ENCODE assay signal across 17 cellular contexts in genomic region chr1:230798491-230798890, GRCh38. TPM values are rescaled to one million over a fixed set of nuclear protein-coding genes. Genes with fewer than 3 reads are reported as not detected.
DNase-seq lines count a peak whose midpoint lies in the region; ATAC-seq and TF ChIP-seq lines count a peak whose summit lies in the region.
"Had no signal": no experiment of that assay in that cellular context is flagged by ENCODE, and none has a peak within 500 bp of the region (broad histone marks: within the 10 kb centered on the region; RNA-seq: fewer than 3 reads in every experiment).

No MANE protein-coding gene starts in this region.

- H3K9ac ChIP-seq in endodermal cell (ENCODE audit: extremely low read depth, low read length, poor library complexity, severe bottlenecking) (no peak overlapping the region), mammary epithelial cell (ENCODE audit: insufficient read depth, low read length) (no peak overlapping the region)

- H3K9me3 ChIP-seq in endodermal cell (ENCODE audit: control insufficient read depth, low read length) (no peaks in the 10 kb centered on the region), mammary epithelial cell (replicated peaks; ENCODE audit: insufficient read depth, low read length) (no peaks in the 10 kb centered on the region)
- H3K9me3 ChIP-seq: A549, BE2C, SJCRH30 had no signal

- H3K4me3 Mint-ChIP-seq in brain (no peak overlapping the region), endodermal cell (no peak overlapping the region), neural crest cell (no peak overlapping the region)
- H3K4me3 Mint-ChIP-seq in stimulated activated effector memory CD8-positive, alpha-beta T cell treated with anti-CD3 and anti-CD28 coated beads, Interleukin-12 subunit alpha, Interleukin-12 subunit beta, amount 100 ng/mL, for 72 hours, result no peak overlapping the region

- no peaks in the 10 kb centered on the region for H3K79me2 ChIP-seq in mammary epithelial cell (ENCODE audit: insufficient read depth, low read length)

- H4K20me1 ChIP-seq in mammary epithelial cell (ENCODE audit: insufficient read depth, low read length), result no peaks in the 10 kb centered on the region

- H3K4me3 ChIP-seq in endodermal cell (ENCODE audit: low read length) (no peak overlapping the region), mammary epithelial cell (replicated peaks in 1 of 3; ENCODE audit: insufficient read depth in 1 of 3, low read depth in 2 of 3, low read length in 3 of 3) (no peak overlapping the region)
- H3K4me3 ChIP-seq: A549, K562, SJCRH30 had no signal

- peak overlapping the region; percentile 45 to 88 (median 54) for H3K27ac Mint-ChIP-seq in brain
- H3K27ac Mint-ChIP-seq in endodermal cell, result no peak overlapping the region
- peak overlapping the region; percentile 40 for H3K27ac Mint-ChIP-seq in neural crest cell (ENCODE audit: unreplicated experiment)
- H3K27ac Mint-ChIP-seq in stimulated activated effector memory CD8-positive, alpha-beta T cell treated with anti-CD3 and anti-CD28 coated beads, Interleukin-12 subunit alpha, Interleukin-12 subunit beta, amount 100 ng/mL, for 72 hours, result no peak overlapping the region

- intact Hi-C loops in mammary epithelial cell (cut with micrococcal nuclease), result loop anchor here (1.0 to 10.0 kb wide), 6 partner anchors 119 to 794 kb away; partner anchors contain the start of genes ARV1, EXOC8 and SPRTN

- peaks cover 4% of the 10 kb centered on the region for H3K4me1 ChIP-seq in endodermal cell (ENCODE audit: control insufficient read depth, insufficient read depth, low read length)
- no peaks in the 10 kb centered on the region for H3K4me1 ChIP-seq in mammary epithelial cell (ENCODE audit: insufficient read depth, low read length)
- H3K4me1 ChIP-seq: A549, BE2C had no signal

- no peak overlapping the region for H3K4me2 ChIP-seq in mammary epithelial cell (ENCODE audit: insufficient read depth, low read depth, low read length)
- H3K4me2 ChIP-seq: A549 had no signal

- DNase-seq in endodermal cell, result peak; percentile 22
- DNase-seq in neural crest cell (ENCODE audit: low read depth, low spot score), result no peak
- no peak for DNase-seq in substantia nigra (lab: John Stamatoyannopoulos, UW)
- DNase-seq in stimulated activated effector memory CD8-positive, alpha-beta T cell treated with anti-CD3 and anti-CD28 coated beads, Interleukin-12 subunit alpha, Interleukin-12 subunit beta, amount 100 ng/mL, for 72 hours (ENCODE audit: low spot score in 2 of 2), result no peak
- DNase-seq in NCI-H748 (lab: John Stamatoyannopoulos, UW; ENCODE audit: unreplicated experiment), result no peak
- DNase-seq in mammary epithelial cell, result no peak
- DNase-seq: DMS79, NCI-H1417 treated with DMSO at 0.1 percent for 48 hours, NCI-H226 had no signal

- dilution Hi-C loops in mammary epithelial cell (cut with HindIII; ENCODE audit: low sequenced_read_pairs), result no loop called here

- H3K36me3 Mint-ChIP-seq in brain, result peaks cover 3% of the 10 kb centered on the region
- no peaks in the 10 kb centered on the region for H3K36me3 Mint-ChIP-seq in endodermal cell (ENCODE audit: low read depth)
- H3K36me3 Mint-ChIP-seq in neural crest cell (ENCODE audit: low read depth), result no peaks in the 10 kb centered on the region
- no peaks in the 10 kb centered on the region for H3K36me3 Mint-ChIP-seq in stimulated activated effector memory CD8-positive, alpha-beta T cell treated with anti-CD3 and anti-CD28 coated beads, Interleukin-12 subunit alpha, Interleukin-12 subunit beta, amount 100 ng/mL, for 72 hours

- CTCF ChIA-PET in mammary epithelial cell (lab: Charles Lee; ENCODE audit: low non-redundant PET), result interaction anchor here (0.6 kb wide), 3 partner anchors 9 to 42 kb away, joined by 3 read pairs; no protein-coding TSS in a partner anchor

- H3K9me3 Mint-ChIP-seq in brain (no peaks in the 10 kb centered on the region), endodermal cell (no peaks in the 10 kb centered on the region), neural crest cell (no peaks in the 10 kb centered on the region)
- H3K9me3 Mint-ChIP-seq in stimulated activated effector memory CD8-positive, alpha-beta T cell treated with anti-CD3 and anti-CD28 coated beads, Interleukin-12 subunit alpha, Interleukin-12 subunit beta, amount 100 ng/mL, for 72 hours, result no peaks in the 10 kb centered on the region

- no peak for TF ChIP-seq CTCF in brain (conservative IDR thresholded peaks at IDR 0.05)
- no peak for TF ChIP-seq CTCF in endodermal cell (conservative IDR thresholded peaks at IDR 0.05)
- no peak for TF ChIP-seq CTCF in neural crest cell (conservative IDR thresholded peaks at IDR 0.05)
- TF ChIP-seq CTCF in mammary epithelial cell (conservative IDR thresholded peaks at IDR 0.05 in 1 of 2, IDR thresholded peaks at IDR 0.05 in 1 of 2; ENCODE audit: extremely low read depth in 1 of 2, insufficient read depth in 1 of 2, low read depth in 1 of 2, low read length in 2 of 2), result no peak

- no peaks in the 10 kb centered on the region for H3K36me3 ChIP-seq in endodermal cell (ENCODE audit: control insufficient read depth, insufficient read depth, low read length)
- no peaks in the 10 kb centered on the region for H3K36me3 ChIP-seq in mammary epithelial cell (ENCODE audit: insufficient read depth, low read length)
- H3K36me3 ChIP-seq: BE2C, SJCRH30 had no signal

- no peaks in the 10 kb centered on the region for H3K27me3 ChIP-seq in endodermal cell (ENCODE audit: control insufficient read depth, insufficient read depth, low read length, poor library complexity, severe bottlenecking)
- H3K27me3 ChIP-seq in mammary epithelial cell (ENCODE audit: insufficient read depth, low read length), result no peaks in the 10 kb centered on the region
- H3K27me3 ChIP-seq: SJCRH30 had no signal

- in situ Hi-C loops in mammary epithelial cell (cut with MboI; ENCODE audit: low sequenced_read_pairs in 2 of 2), result loop anchor here (10.0 to 25.0 kb wide), 2 partner anchors 406 to 414 kb away; no protein-coding TSS in a partner anchor

- no TSS peak for BruUV-seq in mammary epithelial cell (replicated peaks; lab: Mats Ljungman, UMichigan)

- no peak overlapping the region for H2AFZ ChIP-seq in mammary epithelial cell (ENCODE audit: low read depth, low read length)

- WGBS in endodermal cell (ENCODE audit: insufficient coverage in 1 of 2, insufficient read length in 1 of 2), 2 experiments, result 92 to 100% methylated on average over 2 to 5 of the region's 5 CpGs
- 52% methylated on average over 3 of the region's 5 CpGs for WGBS in mammary epithelial cell (ENCODE audit: low coverage, missing lambda C conversion rate)

- H3K4me1 Mint-ChIP-seq in brain (peaks cover 39% of the 10 kb centered on the region), endodermal cell (no peaks in the 10 kb centered on the region), neural crest cell (peaks cover 20% of the 10 kb centered on the region)
- no peaks in the 10 kb centered on the region for H3K4me1 Mint-ChIP-seq in stimulated activated effector memory CD8-positive, alpha-beta T cell treated with anti-CD3 and anti-CD28 coated beads, Interleukin-12 subunit alpha, Interleukin-12 subunit beta, amount 100 ng/mL, for 72 hours

- no peak for ATAC-seq in HG03280 (IDR thresholded peaks at IDR 0.05; ENCODE audit: unreplicated experiment)
- no peak for ATAC-seq in stimulated activated effector memory CD8-positive, alpha-beta T cell treated with anti-CD3 and anti-CD28 coated beads, Interleukin-12 subunit alpha, Interleukin-12 subunit beta, amount 100 ng/mL, for 72 hours

- no peak overlapping the region for H3K27ac ChIP-seq in endodermal cell (ENCODE audit: low read depth, low read length)
- H3K27ac ChIP-seq in substantia nigra (ENCODE audit: low read depth, low read length, poor library complexity, severe bottlenecking), result peak overlapping the region; percentile 89
- H3K27ac ChIP-seq in mammary epithelial cell (ENCODE audit: insufficient read depth, low read depth, low read length), result no peak overlapping the region
- H3K27ac ChIP-seq: A549, HL-60, SJCRH30 had no signal

- H3K27me3 Mint-ChIP-seq in brain (no peaks in the 10 kb centered on the region), endodermal cell (ENCODE audit: insufficient read depth) (peaks cover 43% of the 10 kb centered on the region), neural crest cell (ENCODE audit: low read depth) (no peaks in the 10 kb centered on the region)

RNA-seq across cellular contexts. Expression of gene CAPN9, which starts 51.3 kb away (rescaled TPM):
- 2.0 TPM for polyA plus RNA-seq in brain (ENCODE audit: insufficient read depth, low read depth, low replicate concordance)
- total RNA-seq in endodermal cell, result 1 to 10 TPM; 1.1 TPM
- polyA plus RNA-seq in endodermal cell (2013, experiment 1 of 2), result 0.93 TPM
- polyA plus RNA-seq in endodermal cell (2013, experiment 2 of 2), result 0.33 TPM
- total RNA-seq in neural crest cell, result 2.0 and 4.0 TPM in 2 replicates
- not detected for total RNA-seq in mammary epithelial cell
- polyA plus RNA-seq in mammary epithelial cell, result not detected
- not detected for polyA minus RNA-seq in mammary epithelial cell
- total RNA-seq: K562, LHCN-M2, SJCRH30 had no signal
- polyA plus RNA-seq: A549, K562 had no signal

Comparison
In these comparisons a context has a peak if more than half of its experiments do, and no peak if none do; other contexts are left out.
1. H3K27ac Mint-ChIP-seq: peak in brain (5 of 5) and neural crest cell (single experiment); none in endodermal cell (single experiment) and stimulated activated effector memory CD8-positive, alpha-beta T cell treated with anti-CD3 and anti-CD28 coated beads, Interleukin-12 subunit alpha, Interleukin-12 subunit beta, amount 100 ng/mL, for 72 hours (single experiment).